In the genomic region with DNA sequence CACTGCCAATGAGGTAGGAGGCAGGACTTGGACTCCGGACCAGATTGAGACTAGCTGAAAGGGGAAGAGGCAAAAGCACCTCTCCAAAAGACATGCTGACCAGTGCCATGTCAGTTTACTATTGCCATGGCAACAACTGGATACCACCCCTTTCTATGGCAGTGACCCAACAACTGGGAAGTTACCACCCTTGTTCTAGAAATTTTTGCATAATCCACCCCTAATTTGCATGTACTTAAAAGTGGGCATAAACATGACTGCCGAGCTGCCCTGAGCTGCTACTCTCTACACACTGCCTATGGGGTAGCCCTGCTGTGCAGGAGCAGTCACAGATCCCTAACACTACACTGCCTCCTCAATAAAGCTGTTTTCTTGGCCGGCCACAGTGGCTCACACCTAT, we compare ENCODE assay signal across 1 cellular context.
TF ChIP-seq lines count a peak whose summit lies in the region.

No MANE protein-coding gene starts in this region.

TF ChIP-seq in GM23338, 12 proteins besides CTCF, POLR2A, EP300 and RAD21 (continued from another document):
- TF ChIP-seq, protein P1, sequence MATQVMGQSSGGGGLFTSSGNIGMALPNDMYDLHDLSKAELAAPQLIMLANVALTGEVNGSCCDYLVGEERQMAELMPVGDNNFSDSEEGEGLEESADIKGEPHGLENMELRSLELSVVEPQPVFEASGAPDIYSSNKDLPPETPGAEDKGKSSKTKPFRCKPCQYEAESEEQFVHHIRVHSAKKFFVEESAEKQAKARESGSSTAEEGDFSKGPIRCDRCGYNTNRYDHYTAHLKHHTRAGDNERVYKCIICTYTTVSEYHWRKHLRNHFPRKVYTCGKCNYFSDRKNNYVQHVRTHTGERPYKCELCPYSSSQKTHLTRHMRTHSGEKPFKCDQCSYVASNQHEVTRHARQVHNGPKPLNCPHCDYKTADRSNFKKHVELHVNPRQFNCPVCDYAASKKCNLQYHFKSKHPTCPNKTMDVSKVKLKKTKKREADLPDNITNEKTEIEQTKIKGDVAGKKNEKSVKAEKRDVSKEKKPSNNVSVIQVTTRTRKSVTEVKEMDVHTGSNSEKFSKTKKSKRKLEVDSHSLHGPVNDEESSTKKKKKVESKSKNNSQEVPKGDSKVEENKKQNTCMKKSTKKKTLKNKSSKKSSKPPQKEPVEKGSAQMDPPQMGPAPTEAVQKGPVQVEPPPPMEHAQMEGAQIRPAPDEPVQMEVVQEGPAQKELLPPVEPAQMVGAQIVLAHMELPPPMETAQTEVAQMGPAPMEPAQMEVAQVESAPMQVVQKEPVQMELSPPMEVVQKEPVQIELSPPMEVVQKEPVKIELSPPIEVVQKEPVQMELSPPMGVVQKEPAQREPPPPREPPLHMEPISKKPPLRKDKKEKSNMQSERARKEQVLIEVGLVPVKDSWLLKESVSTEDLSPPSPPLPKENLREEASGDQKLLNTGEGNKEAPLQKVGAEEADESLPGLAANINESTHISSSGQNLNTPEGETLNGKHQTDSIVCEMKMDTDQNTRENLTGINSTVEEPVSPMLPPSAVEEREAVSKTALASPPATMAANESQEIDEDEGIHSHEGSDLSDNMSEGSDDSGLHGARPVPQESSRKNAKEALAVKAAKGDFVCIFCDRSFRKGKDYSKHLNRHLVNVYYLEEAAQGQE (IDR thresholded peaks at IDR 0.05; ENCODE audit: unreplicated experiment), result no peak
- TF ChIP-seq, protein P2, sequence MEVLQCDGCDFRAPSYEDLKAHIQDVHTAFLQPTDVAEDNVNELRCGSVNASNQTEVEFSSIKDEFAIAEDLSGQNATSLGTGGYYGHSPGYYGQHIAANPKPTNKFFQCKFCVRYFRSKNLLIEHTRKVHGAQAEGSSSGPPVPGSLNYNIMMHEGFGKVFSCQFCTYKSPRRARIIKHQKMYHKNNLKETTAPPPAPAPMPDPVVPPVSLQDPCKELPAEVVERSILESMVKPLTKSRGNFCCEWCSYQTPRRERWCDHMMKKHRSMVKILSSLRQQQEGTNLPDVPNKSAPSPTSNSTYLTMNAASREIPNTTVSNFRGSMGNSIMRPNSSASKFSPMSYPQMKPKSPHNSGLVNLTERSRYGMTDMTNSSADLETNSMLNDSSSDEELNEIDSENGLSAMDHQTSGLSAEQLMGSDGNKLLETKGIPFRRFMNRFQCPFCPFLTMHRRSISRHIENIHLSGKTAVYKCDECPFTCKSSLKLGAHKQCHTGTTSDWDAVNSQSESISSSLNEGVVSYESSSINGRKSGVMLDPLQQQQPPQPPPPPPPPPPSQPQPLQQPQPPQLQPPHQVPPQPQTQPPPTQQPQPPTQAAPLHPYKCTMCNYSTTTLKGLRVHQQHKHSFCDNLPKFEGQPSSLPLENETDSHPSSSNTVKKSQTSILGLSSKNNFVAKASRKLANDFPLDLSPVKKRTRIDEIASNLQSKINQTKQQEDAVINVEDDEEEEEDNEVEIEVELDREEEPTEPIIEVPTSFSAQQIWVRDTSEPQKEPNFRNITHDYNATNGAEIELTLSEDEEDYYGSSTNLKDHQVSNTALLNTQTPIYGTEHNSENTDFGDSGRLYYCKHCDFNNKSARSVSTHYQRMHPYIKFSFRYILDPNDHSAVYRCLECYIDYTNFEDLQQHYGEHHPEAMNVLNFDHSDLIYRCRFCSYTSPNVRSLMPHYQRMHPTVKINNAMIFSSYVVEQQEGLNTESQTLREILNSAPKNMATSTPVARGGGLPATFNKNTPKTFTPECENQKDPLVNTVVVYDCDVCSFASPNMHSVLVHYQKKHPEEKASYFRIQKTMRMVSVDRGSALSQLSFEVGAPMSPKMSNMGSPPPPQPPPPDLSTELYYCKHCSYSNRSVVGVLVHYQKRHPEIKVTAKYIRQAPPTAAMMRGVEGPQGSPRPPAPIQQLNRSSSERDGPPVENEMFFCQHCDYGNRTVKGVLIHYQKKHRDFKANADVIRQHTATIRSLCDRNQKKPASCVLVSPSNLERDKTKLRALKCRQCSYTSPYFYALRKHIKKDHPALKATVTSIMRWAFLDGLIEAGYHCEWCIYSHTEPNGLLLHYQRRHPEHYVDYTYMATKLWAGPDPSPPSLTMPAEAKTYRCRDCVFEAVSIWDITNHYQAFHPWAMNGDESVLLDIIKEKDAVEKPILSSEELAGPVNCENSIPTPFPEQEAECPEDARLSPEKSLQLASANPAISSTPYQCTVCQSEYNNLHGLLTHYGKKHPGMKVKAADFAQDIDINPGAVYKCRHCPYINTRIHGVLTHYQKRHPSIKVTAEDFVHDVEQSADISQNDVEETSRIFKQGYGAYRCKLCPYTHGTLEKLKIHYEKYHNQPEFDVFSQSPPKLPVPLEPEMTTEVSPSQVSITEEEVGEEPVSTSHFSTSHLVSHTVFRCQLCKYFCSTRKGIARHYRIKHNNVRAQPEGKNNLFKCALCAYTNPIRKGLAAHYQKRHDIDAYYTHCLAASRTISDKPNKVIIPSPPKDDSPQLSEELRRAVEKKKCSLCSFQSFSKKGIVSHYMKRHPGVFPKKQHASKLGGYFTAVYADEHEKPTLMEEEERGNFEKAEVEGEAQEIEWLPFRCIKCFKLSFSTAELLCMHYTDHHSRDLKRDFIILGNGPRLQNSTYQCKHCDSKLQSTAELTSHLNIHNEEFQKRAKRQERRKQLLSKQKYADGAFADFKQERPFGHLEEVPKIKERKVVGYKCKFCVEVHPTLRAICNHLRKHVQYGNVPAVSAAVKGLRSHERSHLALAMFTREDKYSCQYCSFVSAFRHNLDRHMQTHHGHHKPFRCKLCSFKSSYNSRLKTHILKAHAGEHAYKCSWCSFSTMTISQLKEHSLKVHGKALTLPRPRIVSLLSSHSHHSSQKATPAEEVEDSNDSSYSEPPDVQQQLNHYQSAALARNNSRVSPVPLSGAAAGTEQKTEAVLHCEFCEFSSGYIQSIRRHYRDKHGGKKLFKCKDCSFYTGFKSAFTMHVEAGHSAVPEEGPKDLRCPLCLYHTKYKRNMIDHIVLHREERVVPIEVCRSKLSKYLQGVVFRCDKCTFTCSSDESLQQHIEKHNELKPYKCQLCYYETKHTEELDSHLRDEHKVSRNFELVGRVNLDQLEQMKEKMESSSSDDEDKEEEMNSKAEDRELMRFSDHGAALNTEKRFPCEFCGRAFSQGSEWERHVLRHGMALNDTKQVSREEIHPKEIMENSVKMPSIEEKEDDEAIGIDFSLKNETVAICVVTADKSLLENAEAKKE (CRISPR knock-in tag; IDR thresholded peaks at IDR 0.05), result no peak
- TF ChIP-seq POLR2AphosphoS5 (IDR thresholded peaks at IDR 0.05; ENCODE audit: low read depth), result no peak
- TF ChIP-seq JUNB (IDR thresholded peaks at IDR 0.05; ENCODE audit: unreplicated experiment), result no peak
